Comparison of ENCODE assay signal across 8 cellular contexts in genomic region chr20:25987073-25987927, GRCh38.
DNase-seq lines count a peak whose midpoint lies in the region; ATAC-seq, FAIRE-seq and TF ChIP-seq lines count a peak whose summit lies in the region.

No MANE protein-coding gene starts in this region.

- H2AFZ ChIP-seq in ACC112 (ENCODE audit: low read length, unreplicated experiment) (peak overlapping the region; percentile 56), K562 (ENCODE audit: low read depth, low read length) (peak overlapping the region; percentile 44; the same call in 1 of the 2 replicates), HepG2 (ENCODE audit: low read length) (no peak overlapping the region)

- DNase-seq in K562 (ENCODE audit: extremely low read depth in 1 of 4, low spot score in 3 of 4): peak; percentile 14 to 27 (median 18)
- DNase-seq in HepG2 (ENCODE audit: low spot score): no peak
- DNase-seq in stimulated activated CD8-positive, alpha-beta memory T cell treated with anti-CD3 and anti-CD28 coated beads, Interleukin-15, amount 100 ng/mL, for 1 hour (ENCODE audit: low read depth): peak; percentile 30
- no peak for DNase-seq in omental fat pad (ENCODE audit: low spot score)

- H3K4me3 Mint-ChIP-seq in T-helper 1 cell treated with Interleukin-12 subunit alpha and Interleukin-12 subunit beta and Interleukin-4 antibody, amounts not matched to agents 30 μg/mL and 1 μg/mL, for 36 hours: peak overlapping the region; percentile 78

- H3K27me3 ChIP-seq in ACC112 (ENCODE audit: insufficient read depth, low read length): no peaks in the 10 kb centered on the region; the same call in 1 of the 2 replicates
- H3K27me3 ChIP-seq in K562 (ENCODE audit: control insufficient read depth in 2 of 2, insufficient read depth in 2 of 2, low read length in 2 of 2): peaks cover 6 to 31% of the 10 kb centered on the region in 2 experiments; a peak in 3 of 5 replicates
- peaks cover 2 to 40% of the 10 kb centered on the region in 2 experiments; a peak in 3 of 5 replicates for H3K27me3 ChIP-seq in HepG2 (ENCODE audit: control insufficient read depth in 1 of 2, insufficient read depth in 2 of 2, low read length in 2 of 2)

- H4K20me1 ChIP-seq in K562 (replicated peaks; ENCODE audit: control insufficient read depth, insufficient read depth, low read length): no peaks in the 10 kb centered on the region
- no peaks in the 10 kb centered on the region for H4K20me1 ChIP-seq in HepG2 (ENCODE audit: insufficient read depth, low read length)

- H3K9me3 Mint-ChIP-seq in T-helper 1 cell treated with Interleukin-12 subunit alpha and Interleukin-12 subunit beta and Interleukin-4 antibody, amounts not matched to agents 30 μg/mL and 1 μg/mL, for 36 hours: peaks cover 3% of the 10 kb centered on the region

- intact Hi-C loops in K562 (cut with micrococcal nuclease): no loop called here
- intact Hi-C loops in HepG2 (cut with micrococcal nuclease; ENCODE audit: unreplicated experiment): no loop called here

- TF ChIP-seq CTCF in K562 (IDR thresholded peaks at IDR 0.05 in 2 of 3, conservative IDR thresholded peaks at IDR 0.05 in 1 of 3; ENCODE audit: insufficient read depth in 2 of 3, low read depth in 1 of 3, low read length in 3 of 3): 0 out of 6 replicates have a peak, but pooled peaks of 2 of the 3 experiments have one; percentile 11 to 20
- TF ChIP-seq CTCF in HepG2 (CRISPR knock-in tag; IDR thresholded peaks at IDR 0.05): peak; percentile 25; the same call in 1 of the 2 replicates
- TF ChIP-seq CTCF in omental fat pad (IDR thresholded peaks at IDR 0.05): no peak

- POLR2A ChIA-PET in K562 (lab: Yijun Ruan, JAX): no interaction called here
- POLR2A ChIA-PET in HepG2 (lab: Yijun Ruan, JAX): no interaction called here

- TF ChIP-seq EP300 in K562 (IDR thresholded peaks at IDR 0.05; ENCODE audit: low read length): no peak
- TF ChIP-seq EP300 in HepG2 (IDR thresholded peaks at IDR 0.05; ENCODE audit: low read depth in 2 of 2, low read length in 2 of 2): no peak
- TF ChIP-seq EP300 in HepG2 (CRISPR knock-in tag; IDR thresholded peaks at IDR 0.05; ENCODE audit: borderline replicate concordance): no peak

- FAIRE-seq in K562 (lab: Jason Lieb, UNC) (no peak), HepG2 (lab: Jason Lieb, UNC) (no peak)

- H3K9me1 ChIP-seq in K562 (ENCODE audit: control insufficient read depth, insufficient read depth, low read length): no peaks in the 10 kb centered on the region

- H3K4me3 ChIP-seq in ACC112 (ENCODE audit: low read depth, low read length) (peak overlapping the region; percentile 71), K562 (no peak overlapping the region; the same call in 1 of the 2 replicates), HepG2 (replicated peaks in 1 of 3; ENCODE audit: insufficient read depth in 1 of 3, low read depth in 2 of 3, low read length in 3 of 3) (no peak overlapping the region)

- H3K9ac ChIP-seq in K562 (ENCODE audit: insufficient read depth in 1 of 2, low read depth in 2 of 2, low read length in 2 of 2) (no peak overlapping the region), HepG2 (ENCODE audit: insufficient read depth, low read depth, low read length) (no peak overlapping the region)

- BruUV-seq in K562 (replicated peaks; lab: Mats Ljungman, UMichigan) (no TSS peak), HepG2 (replicated peaks; lab: Mats Ljungman, UMichigan) (no TSS peak)

- H3K9me3 ChIP-seq in K562 (replicated peaks; ENCODE audit: control insufficient read depth, insufficient read depth, low read depth, low read length) (no peaks in the 10 kb centered on the region), HepG2 (ENCODE audit: low read length) (no peaks in the 10 kb centered on the region)

- no peaks in the 10 kb centered on the region for H3K36me3 ChIP-seq in ACC112 (ENCODE audit: insufficient read depth, low read length)
- no peaks in the 10 kb centered on the region for H3K36me3 ChIP-seq in K562 (ENCODE audit: control insufficient read depth, insufficient read depth, low read length)
- no peaks in the 10 kb centered on the region for H3K36me3 ChIP-seq in HepG2 (replicated peaks in 1 of 2; ENCODE audit: control insufficient read depth in 1 of 2, insufficient read depth in 2 of 2, low read length in 2 of 2)

- no peak overlapping the region for H3K27ac ChIP-seq in ACC112 (ENCODE audit: low read depth, low read length)
- H3K27ac ChIP-seq in K562 (ENCODE audit: extremely low read depth, low read depth, low read length): no peak overlapping the region
- no peak overlapping the region for H3K27ac ChIP-seq in HepG2 (ENCODE audit: extremely low read length, insufficient read depth, low read length)

- H3K4me2 ChIP-seq in K562 (ENCODE audit: insufficient read depth, low read length) (peak overlapping the region; percentile 21; the same call in 1 of the 2 replicates), HepG2 (ENCODE audit: low read depth, low read length) (no peak overlapping the region)

- H3K79me2 ChIP-seq in ACC112 (ENCODE audit: control insufficient read depth, insufficient read depth, low read length, unreplicated experiment) (no peaks in the 10 kb centered on the region), K562 (ENCODE audit: control insufficient read depth, insufficient read depth, low read length) (no peaks in the 10 kb centered on the region), HepG2 (ENCODE audit: insufficient read depth, low read length) (no peaks in the 10 kb centered on the region)

- CTCF ChIA-PET in K562 (lab: Yijun Ruan, JAX; ENCODE audit: low intra/inter-chr PET ratio): no interaction called here
- CTCF ChIA-PET in HepG2 (lab: Yijun Ruan, JAX; ENCODE audit: low intra/inter-chr PET ratio, low total read pairs): no interaction called here

- WGBS in K562 (ENCODE audit: insufficient coverage, low coverage, missing lambda C conversion rate): 1% methylated on average over 24 of the region's 46 CpGs
- 57% methylated on average over 46 of the region's 46 CpGs for WGBS in HepG2 (ENCODE audit: low lambda C conversion rate)

- TF ChIP-seq POLR2A in K562 (conservative IDR thresholded peaks at IDR 0.05) (no peak), HepG2 (IDR thresholded peaks at IDR 0.05; ENCODE audit: insufficient read depth in 1 of 2, low read depth in 2 of 2, low read length in 2 of 2) (no peak)

- no peaks in the 10 kb centered on the region for H3K27me3 Mint-ChIP-seq in T-helper 1 cell treated with Interleukin-12 subunit alpha and Interleukin-12 subunit beta and Interleukin-4 antibody, amounts not matched to agents 30 μg/mL and 1 μg/mL, for 36 hours (ENCODE audit: low read depth)

- in situ Hi-C loops in K562 (cut with MboI): no loop called here
- in situ Hi-C loops in HepG2 (cut with HindIII; ENCODE audit: extremely low pct_ligation_motif_present, low pct_unique_long_range_greater_than_20kb): no loop called here

- H3K4me1 Mint-ChIP-seq in T-helper 1 cell treated with Interleukin-12 subunit alpha and Interleukin-12 subunit beta and Interleukin-4 antibody, amounts not matched to agents 30 μg/mL and 1 μg/mL, for 36 hours (ENCODE audit: low read depth): peaks cover 7% of the 10 kb centered on the region

- H3K4me1 ChIP-seq in ACC112 (ENCODE audit: control insufficient read depth, insufficient read depth, low read length, unreplicated experiment) (no peaks in the 10 kb centered on the region), K562 (replicated peaks in 1 of 2; ENCODE audit: control insufficient read depth in 2 of 2, insufficient read depth in 2 of 2, low read length in 2 of 2) (peaks cover 0 to 13% of the 10 kb centered on the region in 2 experiments; a peak in 2 of 5 replicates), HepG2 (ENCODE audit: insufficient read depth, low read length) (no peaks in the 10 kb centered on the region)

- peaks cover 1% of the 10 kb centered on the region for H3K36me3 Mint-ChIP-seq in T-helper 1 cell treated with Interleukin-12 subunit alpha and Interleukin-12 subunit beta and Interleukin-4 antibody, amounts not matched to agents 30 μg/mL and 1 μg/mL, for 36 hours (ENCODE audit: low read depth)

- peak; percentile 64 for ATAC-seq in GM18907 (IDR thresholded peaks at IDR 0.05; ENCODE audit: unreplicated experiment)
- ATAC-seq in HG03378 (IDR thresholded peaks at IDR 0.05; ENCODE audit: unreplicated experiment): peak; percentile 73
- ATAC-seq in K562: peak; percentile 84
- ATAC-seq in HepG2: peak; percentile 49
- ATAC-seq in omental fat pad (ENCODE audit: low FRiP score): no peak

- TF ChIP-seq RAD21 in K562 (CRISPR knock-in tag; conservative IDR thresholded peaks at IDR 0.05 in 1 of 2, IDR thresholded peaks at IDR 0.05 in 1 of 2) (no peak), HepG2 (CRISPR knock-in tag; IDR thresholded peaks at IDR 0.05) (no peak)

- H3K27ac Mint-ChIP-seq in T-helper 1 cell treated with Interleukin-12 subunit alpha and Interleukin-12 subunit beta and Interleukin-4 antibody, amounts not matched to agents 30 μg/mL and 1 μg/mL, for 36 hours: no peak overlapping the region

TF ChIP-seq in K562, 482 proteins besides CTCF, POLR2A, EP300 and RAD21 (continues in another document):
- no peak for TF ChIP-seq MEF2A (IDR thresholded peaks at IDR 0.05; ENCODE audit: control insufficient read depth, low read depth, low read length)

TF ChIP-seq in HepG2, 621 proteins besides CTCF, POLR2A, EP300 and RAD21 (continues in another document):
- TF ChIP-seq KMT2A (CRISPR knock-in tag; IDR thresholded peaks at IDR 0.05): no peak
- TF ChIP-seq ZNF350 (CRISPR knock-in tag; IDR thresholded peaks at IDR 0.05; ENCODE audit: borderline replicate concordance, low read depth): no peak
- TF ChIP-seq, protein P1, sequence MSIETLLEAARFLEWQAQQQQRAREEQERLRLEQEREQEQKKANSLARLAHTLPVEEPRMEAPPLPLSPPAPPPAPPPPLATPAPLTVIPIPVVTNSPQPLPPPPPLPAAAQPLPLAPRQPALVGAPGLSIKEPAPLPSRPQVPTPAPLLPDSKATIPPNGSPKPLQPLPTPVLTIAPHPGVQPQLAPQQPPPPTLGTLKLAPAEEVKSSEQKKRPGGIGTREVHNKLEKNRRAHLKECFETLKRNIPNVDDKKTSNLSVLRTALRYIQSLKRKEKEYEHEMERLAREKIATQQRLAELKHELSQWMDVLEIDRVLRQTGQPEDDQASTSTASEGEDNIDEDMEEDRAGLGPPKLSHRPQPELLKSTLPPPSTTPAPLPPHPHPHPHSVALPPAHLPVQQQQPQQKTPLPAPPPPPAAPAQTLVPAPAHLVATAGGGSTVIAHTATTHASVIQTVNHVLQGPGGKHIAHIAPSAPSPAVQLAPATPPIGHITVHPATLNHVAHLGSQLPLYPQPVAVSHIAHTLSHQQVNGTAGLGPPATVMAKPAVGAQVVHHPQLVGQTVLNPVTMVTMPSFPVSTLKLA (IDR thresholded peaks at IDR 0.05): peak; percentile 23; the same call in 1 of the 2 replicates

Comparison
In these comparisons a context has a peak if more than half of its experiments do, and no peak if none do; other contexts are left out.
1. DNase-seq: peak in K562 (4 of 4) and stimulated activated CD8-positive, alpha-beta memory T cell treated with anti-CD3 and anti-CD28 coated beads, Interleukin-15, amount 100 ng/mL, for 1 hour (single experiment); none in HepG2 (single experiment) and omental fat pad (single experiment).
2. CTCF ChIP-seq: peak in K562 (2 of 3) and HepG2 (single experiment); none in omental fat pad (0 of 3).